Comparison of ENCODE assay signal across 22 cellular contexts in genomic region chr6:170198298-170198697, GRCh38.
"Had no signal": no experiment of that assay in that cellular context is flagged by ENCODE, and none has a peak within 500 bp of the region (broad histone marks: within the 10 kb centered on the region; RNA-seq: fewer than 3 reads in every experiment).

No MANE protein-coding gene starts in this region.

- H3K4me1 Mint-ChIP-seq: activated B cell treated with CpG ODN at 0.5 μM for 24 hours; activated naive CD4-positive, alpha-beta T cell treated with anti-CD3 and anti-CD28 coated beads, Interleukin-2, amount 10 ng/mL, durations not matched to agents 7 days and 5 days; naive thymus-derived CD4-positive, alpha-beta T cell; stimulated activated memory B cell treated with anti-CD40 and anti-IgM and Interleukin-4, amounts not matched to agents 10 μg/mL and 1 μg/mL and 100 μg/mL, for 72 hours had no signal

- H3K4me1 ChIP-seq: gastrocnemius medialis, right lobe of liver, tibial nerve had no signal

- H3K4me3 ChIP-seq: gastrocnemius medialis, ovary, right lobe of liver, skin epidermis, tibial nerve had no signal

- H3K27me3 ChIP-seq: ovary, right lobe of liver, tibial nerve had no signal

- H3K36me3 ChIP-seq: gastrocnemius medialis, ovary, right lobe of liver, tibial nerve had no signal

- ATAC-seq: gastrocnemius medialis; naive thymus-derived CD4-positive, alpha-beta T cell; right lobe of liver; stimulated activated memory B cell treated with anti-CD40 and anti-IgM and Interleukin-4, amounts not matched to agents 10 μg/mL and 1 μg/mL and 100 μg/mL, for 72 hours had no signal

- H3K9me3 ChIP-seq: gastrocnemius medialis, ovary had no signal

- H3K27ac ChIP-seq: gastrocnemius medialis, ovary, right lobe of liver, skin epidermis, tibial nerve had no signal

- H3K4me3 Mint-ChIP-seq: activated B cell treated with CpG ODN at 0.5 μM for 24 hours; activated naive CD4-positive, alpha-beta T cell treated with anti-CD3 and anti-CD28 coated beads, Interleukin-2, amount 10 ng/mL, durations not matched to agents 7 days and 5 days; central memory CD8-positive, alpha-beta T cell; dendritic cell treated with granulocyte-macrophage colony-stimulating factor and Interleukin-4, amounts not matched to agents 40 ng/mL and 50 ng/mL, for 4 days; memory B cell; stimulated activated memory B cell treated with anti-CD40 and anti-IgM and Interleukin-4, amounts not matched to agents 10 μg/mL and 1 μg/mL and 100 μg/mL, for 72 hours had no signal

- FAIRE-seq: bronchial epithelial cell, islet of Langerhans had no signal

- DNase-seq: activated B cell treated with CpG ODN at 0.5 μM for 24 hours; activated CD8-positive, alpha-beta memory T cell treated with anti-CD3 and anti-CD28 coated beads for 24 hours; activated gamma-delta T cell; amygdala; effector CD4-positive, alpha-beta T cell; gastrocnemius medialis; glutamatergic neuron; midbrain; naive thymus-derived CD4-positive, alpha-beta T cell; ovary; right lobe of liver; stimulated activated CD4-positive, alpha-beta T cell treated with anti-CD3 and anti-CD28 coated beads, Interleukin-4, amount 100 ng/mL, for 24 hours had no signal

- H3K27ac Mint-ChIP-seq: activated B cell treated with CpG ODN at 0.5 μM for 24 hours; activated naive CD4-positive, alpha-beta T cell treated with anti-CD3 and anti-CD28 coated beads, Interleukin-2, amount 10 ng/mL, durations not matched to agents 7 days and 5 days; dendritic cell treated with granulocyte-macrophage colony-stimulating factor and Interleukin-4, amounts not matched to agents 40 ng/mL and 50 ng/mL, for 4 days; memory B cell; progenitor cell of endocrine pancreas; stimulated activated memory B cell treated with anti-CD40 and anti-IgM and Interleukin-4, amounts not matched to agents 10 μg/mL and 1 μg/mL and 100 μg/mL, for 72 hours had no signal
